In genomic region chr1:36323636-36324321, GRCh38 we compare ENCODE assay signal across 8 cellular contexts. TPM values are rescaled to one million over a fixed set of nuclear protein-coding genes. Genes with fewer than 3 reads are reported as not detected.
DNase-seq lines count a peak whose midpoint lies in the region; ATAC-seq, FAIRE-seq and TF ChIP-seq lines count a peak whose summit lies in the region.

EVA1B (minus strand) TSS chr1:36323645; CDS start chr1:36323037, 608 bp downstream.

- DNase-seq in BE2C: peak; percentile 60
- DNase-seq in NOMO-1 treated with DMSO at 0.1 percent for 48 hours (lab: John Stamatoyannopoulos, UW; ENCODE audit: unreplicated experiment): peak; percentile 41
- DNase-seq in activated effector memory CD4-positive, alpha-beta T cell treated with Interleukin-2 at 50 U/mL for 16 hours: peak; percentile 35
- DNase-seq in frontal cortex (ENCODE audit: low spot score in 2 of 2): peak; percentile 71
- DNase-seq in neural progenitor cell (ENCODE audit: low spot score): peak; percentile 75
- DNase-seq in D721Med (ENCODE audit: insufficient read length, low spot score): no peak
- no peak for DNase-seq in OCI-M2 (lab: John Stamatoyannopoulos, UW; ENCODE audit: unreplicated experiment)

- peaks cover 28% of the 10 kb centered on the region for H4K20me1 ChIP-seq in neural progenitor cell (ENCODE audit: low read depth)

- peak within 1 kb of the TSS; percentile 45 for H3K4me3 ChIP-seq in BE2C (ENCODE audit: low read depth, low read length)
- peak within 1 kb of the TSS; percentile 78 for H3K4me3 ChIP-seq in neural progenitor cell

- no peak within 1 kb of the TSS for H3K27ac ChIP-seq in neural progenitor cell

- H3K4me3 Mint-ChIP-seq in neural progenitor cell: peak within 1 kb of the TSS; percentile 87

- no peak within 1 kb of the TSS for H3K9ac ChIP-seq in neural progenitor cell

- peaks cover 2% of the 10 kb centered on the region for H3K36me3 Mint-ChIP-seq in neural progenitor cell

- H3K4me1 ChIP-seq in BE2C (no peaks in the 10 kb centered on the region), neural progenitor cell (peaks cover 23% of the 10 kb centered on the region)

- no peaks in the 10 kb centered on the region for H3K9me3 Mint-ChIP-seq in neural progenitor cell

- H3K27me3 ChIP-seq in BE2C: no peaks in the 10 kb centered on the region
- H3K27me3 ChIP-seq in neural progenitor cell: peaks cover 67% of the 10 kb centered on the region

- no peak within 1 kb of the TSS for H2AFZ ChIP-seq in neural progenitor cell (replicated peaks)

- H3K79me2 ChIP-seq in neural progenitor cell (ENCODE audit: low read depth): no peaks in the 10 kb centered on the region

- peaks cover 14% of the 10 kb centered on the region for H3K27me3 Mint-ChIP-seq in neural progenitor cell (ENCODE audit: insufficient read depth, low read depth)

- no peak for FAIRE-seq in frontal cortex (lab: Jason Lieb, UNC)
- no peak for FAIRE-seq in D721Med (lab: Jason Lieb, UNC)

- H3K36me3 ChIP-seq in BE2C: no peaks in the 10 kb centered on the region
- no peaks in the 10 kb centered on the region for H3K36me3 ChIP-seq in neural progenitor cell

- TF ChIP-seq CTCF in BE2C (IDR thresholded peaks at IDR 0.05; ENCODE audit: low read depth, low read length) (no peak), neural progenitor cell (IDR thresholded peaks at IDR 0.05) (no peak), D721Med (IDR thresholded peaks at IDR 0.05; ENCODE audit: insufficient read depth, missing control alignments) (no peak)

- peak; percentile 20 for ATAC-seq in GM19324 (IDR thresholded peaks at IDR 0.05; ENCODE audit: low FRiP score, unreplicated experiment)

- no peaks in the 10 kb centered on the region for H3K9me3 ChIP-seq in BE2C
- no peaks in the 10 kb centered on the region for H3K9me3 ChIP-seq in neural progenitor cell (ENCODE audit: low read depth)

- peaks cover 32% of the 10 kb centered on the region for H3F3A ChIP-seq in neural progenitor cell (ENCODE audit: low read depth)

- peak within 1 kb of the TSS; percentile 95 for H3K4me2 ChIP-seq in neural progenitor cell

- peaks cover 25% of the 10 kb centered on the region for H3K4me1 Mint-ChIP-seq in neural progenitor cell

- peak within 1 kb of the TSS; percentile 66 for H3K27ac Mint-ChIP-seq in neural progenitor cell

RNA-seq across cellular contexts. Expression of gene EVA1B, which starts in this region (rescaled TPM):
- polyA plus RNA-seq in BE2C (2012; ENCODE audit: insufficient read depth, insufficient read length, low read depth): 6.5 TPM
- total RNA-seq in frontal cortex (3.7 TPM), neural progenitor cell (ENCODE audit: low replicate concordance) (3.1 and 14.7 TPM in 2 replicates)

Comparison
In these comparisons a context has a peak if more than half of its experiments do, and no peak if none do; other contexts are left out.
1. DNase-seq: peak in BE2C (single experiment), NOMO-1 treated with DMSO at 0.1 percent for 48 hours (single experiment), activated effector memory CD4-positive, alpha-beta T cell treated with Interleukin-2 at 50 U/mL for 16 hours (single experiment), frontal cortex (2 of 2) and neural progenitor cell (single experiment); none in D721Med (single experiment) and OCI-M2 (single experiment).